In genomic region chr3:3127432-3128010, GRCh38 we compare ENCODE assay signal across 9 cellular contexts. TPM values are rescaled to one million over a fixed set of nuclear protein-coding genes. Genes with fewer than 3 reads are reported as not detected.
A peak's percentile ranks its signal among the peaks of the same experiment; 100 is the strongest.
DNase-seq lines count a peak whose midpoint lies in the region; ATAC-seq, FAIRE-seq and TF ChIP-seq lines count a peak whose summit lies in the region.
"Had no signal": no experiment of that assay in that cellular context is flagged by ENCODE, and none has a peak within 500 bp of the region (broad histone marks: within the 10 kb centered on the region; RNA-seq: fewer than 3 reads in every experiment).

No MANE protein-coding gene starts in this region.

- peaks cover 3% of the 10 kb centered on the region for H3K9me3 Mint-ChIP-seq in activated T-helper 1 cell treated with anti-CD3 and anti-CD28 coated beads, Interleukin-12 subunit alpha, Interleukin-12 subunit beta, Interleukin-2, Interleukin-4 antibody, amounts not matched to agents 30 ng/mL and 10 ng/mL and 1 ng/mL, durations not matched to agents 14 hours and 24 hours and 36 hours

- DNase-seq in heart left ventricle (no peak), left ventricle myocardium superior (no peak), MM.1S (no peak), glomerular visceral epithelial cell (ENCODE audit: extremely low spot score) (peak; percentile 11), small intestine (peak; percentile 11), KG1 (lab: John Stamatoyannopoulos, UW) (no peak)
- DNase-seq in activated T-helper 1 cell treated with anti-CD3 and anti-CD28 coated beads, Interleukin-12 subunit alpha, Interleukin-12 subunit beta, Interleukin-2, Interleukin-4 antibody, amounts not matched to agents 30 ng/mL and 10 ng/mL and 1 ng/mL, durations not matched to agents 14 hours and 24 hours and 36 hours (ENCODE audit: low spot score) = peak; percentile 4
- DNase-seq in NK-92 treated with Interleukin-12 subunit alpha and Interleukin-12 subunit beta, amount 100 ng/mL, for 24 hours (lab: John Stamatoyannopoulos, UW) = no peak

- intact Hi-C loops in heart left ventricle (cut with DNase I) (loop anchor here in 6 of 10 donors (2.0 to 5.0 kb wide), 3 partner anchors 45 to 51 kb away; partner anchors contain the start of gene CRBN (in 5 of the 6)), left ventricle myocardium superior (cut with micrococcal nuclease) (loop anchor here (10.0 kb wide), 1 partner anchor 47 kb away; the partner anchor contains the start of gene CRBN)
- intact Hi-C loops in activated T-helper 1 cell treated with anti-CD3 and anti-CD28 coated beads, Interleukin-12 subunit alpha, Interleukin-12 subunit beta, Interleukin-2, Interleukin-4 antibody, amounts not matched to agents 30 ng/mL and 10 ng/mL and 1 ng/mL, durations not matched to agents 14 hours and 24 hours and 36 hours (cut with micrococcal nuclease) = loop anchor here (2.0 kb wide), 3 partner anchors 15 to 1175 kb away; partner anchors contain the start of gene SETMAR

- H3K9ac ChIP-seq in MM.1S (ENCODE audit: low read length) = peak overlapping the region; percentile 84

- H3K27ac ChIP-seq in heart left ventricle (peak overlapping the region; percentile 2 to 98 (median 92)), MM.1S (ENCODE audit: low read length) (peak overlapping the region; percentile 65; the same call in 1 of the 2 replicates), small intestine (ENCODE audit: low read depth in 1 of 2, low read length in 1 of 2) (peak overlapping the region; percentile 87 to 95)

- no peak for TF ChIP-seq CTCF in heart left ventricle (IDR thresholded peaks at IDR 0.05)
- no peak for TF ChIP-seq CTCF in MM.1S (IDR thresholded peaks at IDR 0.05; ENCODE audit: low read length)

- no peaks in the 10 kb centered on the region for H3K9me2 ChIP-seq in MM.1S (replicated peaks; ENCODE audit: insufficient read depth, low read length)

- 40 to 46% (median 41%) methylated on average over 20 of the region's 20 CpGs for WGBS in heart left ventricle, 4 donors
- WGBS in small intestine, 3 donors = 10 to 25% (median 11%) methylated on average over 20 of the region's 20 CpGs

- peak overlapping the region; percentile 70; the same call in 1 of the 2 replicates for H3K4me2 ChIP-seq in MM.1S (ENCODE audit: low read depth, low read length)

- peaks cover 23% of the 10 kb centered on the region for H3K36me3 Mint-ChIP-seq in activated T-helper 1 cell treated with anti-CD3 and anti-CD28 coated beads, Interleukin-12 subunit alpha, Interleukin-12 subunit beta, Interleukin-2, Interleukin-4 antibody, amounts not matched to agents 30 ng/mL and 10 ng/mL and 1 ng/mL, durations not matched to agents 14 hours and 24 hours and 36 hours (ENCODE audit: low read depth)

- TF ChIP-seq POLR2A in heart left ventricle (IDR thresholded peaks at IDR 0.05) = no peak

- no peaks in the 10 kb centered on the region for H3K9me3 ChIP-seq in heart left ventricle
- no peaks in the 10 kb centered on the region for H3K9me3 ChIP-seq in MM.1S (replicated peaks; ENCODE audit: insufficient read depth, low read length)
- no peaks in the 10 kb centered on the region for H3K9me3 ChIP-seq in small intestine (ENCODE audit: control insufficient read depth, low read depth)

- H3K27me3 ChIP-seq in heart left ventricle (no peaks in the 10 kb centered on the region), MM.1S (replicated peaks; ENCODE audit: insufficient read depth, low read length) (no peaks in the 10 kb centered on the region), small intestine (ENCODE audit: control insufficient read depth in 2 of 2, insufficient read depth in 2 of 2, low read length in 2 of 2) (no peaks in the 10 kb centered on the region)

- H3K79me2 ChIP-seq in MM.1S (ENCODE audit: low read length) = peaks cover 19% of the 10 kb centered on the region

- H3K4me3 ChIP-seq in heart left ventricle = peak overlapping the region; percentile 47 to 98 (median 88)
- peak overlapping the region; percentile 81 for H3K4me3 ChIP-seq in MM.1S (ENCODE audit: low read length)
- H3K4me3 ChIP-seq in small intestine (ENCODE audit: low read depth in 1 of 2, low read length in 2 of 2) = peak overlapping the region; percentile 81 to 86

- H3K4me1 ChIP-seq in heart left ventricle = peaks cover 0 to 34% (median 15%) of the 10 kb centered on the region in 12 donors
- no peaks in the 10 kb centered on the region for H3K4me1 ChIP-seq in MM.1S (ENCODE audit: low read length)
- no peaks in the 10 kb centered on the region for H3K4me1 ChIP-seq in small intestine (ENCODE audit: control insufficient read depth in 2 of 2, insufficient read depth in 1 of 2, low read depth in 1 of 2, low read length in 1 of 2)

- peaks cover 30% of the 10 kb centered on the region for H3K4me1 Mint-ChIP-seq in activated T-helper 1 cell treated with anti-CD3 and anti-CD28 coated beads, Interleukin-12 subunit alpha, Interleukin-12 subunit beta, Interleukin-2, Interleukin-4 antibody, amounts not matched to agents 30 ng/mL and 10 ng/mL and 1 ng/mL, durations not matched to agents 14 hours and 24 hours and 36 hours (ENCODE audit: low read depth)

- H2AFZ ChIP-seq in MM.1S (ENCODE audit: low read length) = 0 out of 2 replicates have a peak overlapping the region, but pooled peaks have one; percentile 42

- peak overlapping the region; percentile 99 for H3K27ac Mint-ChIP-seq in activated T-helper 1 cell treated with anti-CD3 and anti-CD28 coated beads, Interleukin-12 subunit alpha, Interleukin-12 subunit beta, Interleukin-2, Interleukin-4 antibody, amounts not matched to agents 30 ng/mL and 10 ng/mL and 1 ng/mL, durations not matched to agents 14 hours and 24 hours and 36 hours

- H4K20me1 ChIP-seq in MM.1S (ENCODE audit: insufficient read depth, low read length) = no peaks in the 10 kb centered on the region

- no peak for FAIRE-seq in small intestine (lab: Jason Lieb, UNC)

- peaks cover 4 to 28% (median 26%) of the 10 kb centered on the region in 9 donors for H3K36me3 ChIP-seq in heart left ventricle
- H3K36me3 ChIP-seq in MM.1S (replicated peaks; ENCODE audit: insufficient read depth, low read length) = no peaks in the 10 kb centered on the region
- H3K36me3 ChIP-seq in small intestine (ENCODE audit: control insufficient read depth in 2 of 2, insufficient read depth in 2 of 2, low read length in 2 of 2) = peaks cover 5 to 9% of the 10 kb centered on the region in 2 donors

- peaks cover 2% of the 10 kb centered on the region for H3K27me3 Mint-ChIP-seq in activated T-helper 1 cell treated with anti-CD3 and anti-CD28 coated beads, Interleukin-12 subunit alpha, Interleukin-12 subunit beta, Interleukin-2, Interleukin-4 antibody, amounts not matched to agents 30 ng/mL and 10 ng/mL and 1 ng/mL, durations not matched to agents 14 hours and 24 hours and 36 hours (ENCODE audit: insufficient read depth)

- no peak for ATAC-seq in heart left ventricle
- ATAC-seq in left ventricle myocardium superior = no peak

- no peaks in the 10 kb centered on the region for H3F3A ChIP-seq in MM.1S (ENCODE audit: insufficient read depth, low read length)

- peak overlapping the region; percentile 99 for H3K4me3 Mint-ChIP-seq in activated T-helper 1 cell treated with anti-CD3 and anti-CD28 coated beads, Interleukin-12 subunit alpha, Interleukin-12 subunit beta, Interleukin-2, Interleukin-4 antibody, amounts not matched to agents 30 ng/mL and 10 ng/mL and 1 ng/mL, durations not matched to agents 14 hours and 24 hours and 36 hours

RNA-seq across cellular contexts. Expression of gene TRNT1, which starts 0.8 kb away (rescaled TPM):
- total RNA-seq in heart left ventricle = 10 to 100 TPM in 6 of 9 donors, 1 to 10 TPM in 3; 5.4 to 14.7 (median 11.1) TPM
- 10 to 100 TPM in 1 of 2 donors, 1 to 10 TPM in 1; 6.8 to 14.4 TPM for polyA plus RNA-seq in heart left ventricle
- 12.6 TPM for total RNA-seq in left ventricle myocardium superior
- total RNA-seq in activated T-helper 1 cell treated with anti-CD3 and anti-CD28 coated beads, Interleukin-12 subunit alpha, Interleukin-12 subunit beta, Interleukin-2, Interleukin-4 antibody, amounts not matched to agents 30 ng/mL and 10 ng/mL and 1 ng/mL, durations not matched to agents 14 hours and 24 hours and 36 hours = 52.4 and 53.5 TPM in 2 replicates
- 10 to 100 TPM in 2 of 3 donors, 1 to 10 TPM in 1; 6.5 to 11.7 (median 11.0) TPM for polyA plus RNA-seq in small intestine

RNA-seq across cellular contexts. Expression of gene IL5RA, which starts 17.3 kb away (rescaled TPM):
- total RNA-seq in heart left ventricle = 1 to 10 TPM in 1 of 9 donors, under 1 TPM in 3, not detected in 5; 0.13 to 1.0 (median 0.40) TPM
- polyA plus RNA-seq in heart left ventricle = under 1 TPM; 0.03 to 0.11 TPM
- total RNA-seq in left ventricle myocardium superior = 0.17 TPM
- 0.12 TPM in 1 of 2 replicates, not detected in the other for total RNA-seq in activated T-helper 1 cell treated with anti-CD3 and anti-CD28 coated beads, Interleukin-12 subunit alpha, Interleukin-12 subunit beta, Interleukin-2, Interleukin-4 antibody, amounts not matched to agents 30 ng/mL and 10 ng/mL and 1 ng/mL, durations not matched to agents 14 hours and 24 hours and 36 hours
- polyA plus RNA-seq in small intestine = under 1 TPM in 2 of 3 donors, not detected in 1; 0.15 to 0.81 TPM
- total RNA-seq: lung microvascular endothelial cell had no signal

RNA-seq across cellular contexts. Expression of gene CRBN, which starts 52.0 kb away (rescaled TPM):
- total RNA-seq in heart left ventricle (10 to 100 TPM; 35.9 to 64.7 (median 56.0) TPM), left ventricle myocardium superior (57.4 TPM)
- polyA plus RNA-seq in heart left ventricle (10 to 100 TPM; 18.7 to 26.8 TPM), small intestine (10 to 100 TPM; 26.6 to 33.8 (median 32.4) TPM)
- total RNA-seq in activated T-helper 1 cell treated with anti-CD3 and anti-CD28 coated beads, Interleukin-12 subunit alpha, Interleukin-12 subunit beta, Interleukin-2, Interleukin-4 antibody, amounts not matched to agents 30 ng/mL and 10 ng/mL and 1 ng/mL, durations not matched to agents 14 hours and 24 hours and 36 hours = 36.8 and 42.5 TPM in 2 replicates

Comparison
In these comparisons a context has a peak if more than half of its experiments do, and no peak if none do; other contexts are left out.
1. DNase-seq: peak in activated T-helper 1 cell treated with anti-CD3 and anti-CD28 coated beads, Interleukin-12 subunit alpha, Interleukin-12 subunit beta, Interleukin-2, Interleukin-4 antibody, amounts not matched to agents 30 ng/mL and 10 ng/mL and 1 ng/mL, durations not matched to agents 14 hours and 24 hours and 36 hours (single experiment), glomerular visceral epithelial cell (single experiment) and small intestine (single experiment); none in heart left ventricle (0 of 5), left ventricle myocardium superior (single experiment), MM.1S (single experiment), KG1 (single experiment) and NK-92 treated with Interleukin-12 subunit alpha and Interleukin-12 subunit beta, amount 100 ng/mL, for 24 hours (single experiment).
2. Peak in every context shown above with its lines, with median percentiles within 50 percentile points of each other: H3K27ac ChIP-seq and H3K4me3 ChIP-seq.